15 cellular contexts compared by ENCODE assay signal in genomic region chr2:221293949-221294736, GRCh38.
"Had no signal": no experiment of that assay in that cellular context is flagged by ENCODE, and none has a peak within 500 bp of the region (broad histone marks: within the 10 kb centered on the region; RNA-seq: fewer than 3 reads in every experiment).

No MANE protein-coding gene starts in this region.

- H3K4me3 ChIP-seq: adrenal gland, gastrocnemius medialis, lung, ovary, thyroid gland had no signal

- H3K27me3 ChIP-seq: adrenal gland, gastrocnemius medialis, ovary, thyroid gland had no signal

- H3K4me1 ChIP-seq: adrenal gland, gastrocnemius medialis had no signal

- H3K9me3 Mint-ChIP-seq: natural killer cell treated with Interleukin-12 subunit alpha and Interleukin-12 subunit beta and Interleukin-15 and Interleukin-18, amount 100 ng/mL, for 72 hours had no signal

- H3K9me3 ChIP-seq: adrenal gland, gastrocnemius medialis, ovary, thyroid gland had no signal

- H3K36me3 ChIP-seq: adrenal gland, gastrocnemius medialis, ovary, thyroid gland had no signal

- H3K4me3 Mint-ChIP-seq: natural killer cell treated with Interleukin-12 subunit alpha and Interleukin-12 subunit beta and Interleukin-15 and Interleukin-18, amount 100 ng/mL, for 72 hours had no signal

- H3K27ac Mint-ChIP-seq: natural killer cell treated with Interleukin-12 subunit alpha and Interleukin-12 subunit beta and Interleukin-15 and Interleukin-18, amount 100 ng/mL, for 72 hours had no signal

- ATAC-seq: activated CD4-positive, CD25-positive, alpha-beta regulatory T cell treated with anti-CD3 and anti-CD28 coated beads, Interleukin-2, amount 50 U/mL, for 24 hours; gastrocnemius medialis; natural killer cell treated with Interleukin-12 subunit alpha and Interleukin-12 subunit beta and Interleukin-15 and Interleukin-18, amount 100 ng/mL, for 72 hours had no signal

- H3K36me3 Mint-ChIP-seq: natural killer cell treated with Interleukin-12 subunit alpha and Interleukin-12 subunit beta and Interleukin-15 and Interleukin-18, amount 100 ng/mL, for 72 hours had no signal

- H3K27ac ChIP-seq: adrenal gland, epithelial cell of prostate, gastrocnemius medialis, ovary, thyroid gland had no signal

- DNase-seq: activated CD4-positive, alpha-beta T cell treated with anti-CD3 and anti-CD28 coated beads, Interleukin-2, amount 50 U/mL, for 4 hours; activated naive CD4-positive, alpha-beta T cell treated with anti-CD3 and anti-CD28 coated beads, Interleukin-2, amount 50 U/mL, for 16 hours; activated T-cell treated with anti-CD3 and anti-CD28 coated beads, Interleukin-2, amount 50 U/mL, for 1 hour; adrenal gland; central memory CD4-positive, alpha-beta T cell; cortex of kidney; effector memory CD4-positive, alpha-beta T cell; gastrocnemius medialis; kidney glomerular epithelial cell; ovary; thyroid gland had no signal
